9 cellular contexts compared by ENCODE assay signal in the genomic region with DNA sequence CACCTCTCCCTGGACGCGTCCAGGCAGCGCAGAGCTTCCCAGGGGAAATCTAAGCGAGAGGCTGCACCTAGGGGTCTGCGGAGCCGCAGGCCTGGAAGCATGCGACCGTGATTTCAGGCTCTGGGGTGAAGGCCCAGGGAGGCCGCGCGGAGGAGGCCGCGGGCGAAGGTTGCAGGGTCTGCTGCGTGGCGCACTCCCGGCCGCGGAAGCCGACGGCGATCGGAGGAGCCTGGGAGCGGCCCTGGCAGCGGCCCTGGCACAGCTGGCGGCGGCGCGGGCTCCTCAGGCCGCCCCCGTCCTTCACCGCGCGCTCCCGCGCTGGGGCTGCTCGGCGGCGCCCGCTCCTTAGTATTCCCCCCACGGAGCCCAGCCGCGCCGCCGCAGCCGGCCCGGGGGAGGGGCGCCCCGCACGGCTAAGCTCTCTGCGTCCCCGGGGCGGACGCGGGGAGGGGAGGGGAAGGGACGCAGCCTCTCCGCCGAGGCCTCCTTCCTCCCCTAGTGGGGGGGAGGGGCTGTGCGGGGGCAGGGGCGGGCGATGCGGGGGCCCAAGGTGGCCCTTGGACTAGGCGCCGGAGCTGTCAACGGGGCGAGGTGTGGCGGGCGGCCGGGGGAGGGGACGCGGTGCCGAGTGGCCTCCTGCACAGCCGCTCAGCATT. TPM values are rescaled to one million over a fixed set of nuclear protein-coding genes. Genes with fewer than 3 reads are reported as not detected.
A peak's percentile ranks its signal among the peaks of the same experiment; 100 is the strongest.
DNase-seq lines count a peak whose midpoint lies in the region; ATAC-seq and FAIRE-seq lines count a peak whose summit lies in the region.
"Had no signal": no experiment of that assay in that cellular context is flagged by ENCODE, and none has a peak within 500 bp of the region (broad histone marks: within the 10 kb centered on the region; RNA-seq: fewer than 3 reads in every experiment).

No MANE protein-coding gene starts in this region.

- no peaks in the 10 kb centered on the region for H3K27me3 ChIP-seq in neuron (ENCODE audit: insufficient read depth, low read length)

- H3K36me3 Mint-ChIP-seq in activated CD4-positive, alpha-beta T cell treated with anti-CD3 and anti-CD28 coated beads, Interleukin-2, amount 10 ng/mL, durations not matched to agents 24 days and 14 days (ENCODE audit: low read depth): no peaks in the 10 kb centered on the region

- peaks cover 36% of the 10 kb centered on the region for H3K27me3 Mint-ChIP-seq in activated CD4-positive, alpha-beta T cell treated with anti-CD3 and anti-CD28 coated beads, Interleukin-2, amount 10 ng/mL, durations not matched to agents 24 days and 14 days

- intact Hi-C loops in activated CD4-positive, alpha-beta T cell treated with anti-CD3 and anti-CD28 coated beads, Interleukin-2, amount 10 ng/mL, durations not matched to agents 24 days and 14 days (cut with micrococcal nuclease): no loop called here

- H3K9me3 Mint-ChIP-seq in activated CD4-positive, alpha-beta T cell treated with anti-CD3 and anti-CD28 coated beads, Interleukin-2, amount 10 ng/mL, durations not matched to agents 24 days and 14 days: no peaks in the 10 kb centered on the region

- H3K4me3 Mint-ChIP-seq in activated CD4-positive, alpha-beta T cell treated with anti-CD3 and anti-CD28 coated beads, Interleukin-2, amount 10 ng/mL, durations not matched to agents 24 days and 14 days: no peak overlapping the region

- H3K27ac Mint-ChIP-seq in activated CD4-positive, alpha-beta T cell treated with anti-CD3 and anti-CD28 coated beads, Interleukin-2, amount 10 ng/mL, durations not matched to agents 24 days and 14 days: no peak overlapping the region

- peaks cover 2% of the 10 kb centered on the region for H3K9me3 ChIP-seq in neuron (ENCODE audit: low read length)

- DNase-seq in Ammon's horn (ENCODE audit: low spot score) (peak; percentile 80), NCI-H69 (lab: John Stamatoyannopoulos, UW) (peak; percentile 63), frontal cortex (ENCODE audit: low spot score in 2 of 2) (peak; percentile 83 to 84), GOT3 (lab: John Stamatoyannopoulos, UW) (no peak)
- no peak for DNase-seq in activated CD4-positive, alpha-beta T cell treated with anti-CD3 and anti-CD28 coated beads, Interleukin-2, amount 10 ng/mL, durations not matched to agents 24 days and 14 days
- DNase-seq in activated CD4-positive, alpha-beta T cell treated with anti-CD3 and anti-CD28 coated beads for 48 hours: no peak

- H2AFZ ChIP-seq in neuron (ENCODE audit: low read depth, low read length): no peak overlapping the region

- no peak for FAIRE-seq in frontal cortex (lab: Jason Lieb, UNC)
- FAIRE-seq: islet of Langerhans had no signal

- peaks cover 23% of the 10 kb centered on the region for H3K4me1 ChIP-seq in neuron (ENCODE audit: insufficient read depth, low read length)

- no peak for ATAC-seq in GM21786 (IDR thresholded peaks at IDR 0.05; ENCODE audit: unreplicated experiment)

- peak overlapping the region; percentile 36 for H3K4me3 ChIP-seq in neuron (ENCODE audit: low read length)

- no peaks in the 10 kb centered on the region for H3K4me1 Mint-ChIP-seq in activated CD4-positive, alpha-beta T cell treated with anti-CD3 and anti-CD28 coated beads, Interleukin-2, amount 10 ng/mL, durations not matched to agents 24 days and 14 days

- peaks cover 23% of the 10 kb centered on the region for H3K36me3 ChIP-seq in neuron (ENCODE audit: insufficient read depth, low read length)

RNA-seq across cellular contexts. Expression of a gene that starts 21.9 kb away (rescaled TPM):
- total RNA-seq in frontal cortex: 5.7 TPM
- total RNA-seq in activated CD4-positive, alpha-beta T cell treated with anti-CD3 and anti-CD28 coated beads, Interleukin-2, amount 10 ng/mL, durations not matched to agents 24 days and 14 days: 0.05 TPM in 1 of 2 replicates, not detected in the other

Comparison
In these comparisons a context has a peak if more than half of its experiments do, and no peak if none do; other contexts are left out.
1. DNase-seq: peak in Ammon's horn (single experiment), NCI-H69 (single experiment) and frontal cortex (2 of 2); none in activated CD4-positive, alpha-beta T cell treated with anti-CD3 and anti-CD28 coated beads, Interleukin-2, amount 10 ng/mL, durations not matched to agents 24 days and 14 days (single experiment), GOT3 (single experiment) and activated CD4-positive, alpha-beta T cell treated with anti-CD3 and anti-CD28 coated beads for 48 hours (single experiment).